ENCODE assay signal across 14 cellular contexts in genomic region chr2:55888941-55889340, GRCh38. TPM values are rescaled to one million over a fixed set of nuclear protein-coding genes. Genes with fewer than 3 reads are reported as not detected.
A peak's percentile ranks its signal among the peaks of the same experiment; 100 is the strongest.
DNase-seq lines count a peak whose midpoint lies in the region; TF ChIP-seq lines count a peak whose summit lies in the region.
"Had no signal": no experiment of that assay in that cellular context is flagged by ENCODE, and none has a peak within 500 bp of the region (broad histone marks: within the 10 kb centered on the region; RNA-seq: fewer than 3 reads in every experiment).

No MANE protein-coding gene starts in this region.

- H3K4me3 Mint-ChIP-seq in activated CD4-positive, alpha-beta memory T cell treated with anti-CD3 and anti-CD28 coated beads for 36 hours = no peak overlapping the region
- H3K4me3 Mint-ChIP-seq: activated naive CD8-positive, alpha-beta T cell treated with anti-CD3 and anti-CD28 coated beads for 36 hours; dendritic cell treated with granulocyte-macrophage colony-stimulating factor and Interleukin-4, amounts not matched to agents 40 ng/mL and 50 ng/mL, for 4 days had no signal

- no peaks in the 10 kb centered on the region for H3K36me3 Mint-ChIP-seq in activated CD4-positive, alpha-beta memory T cell treated with anti-CD3 and anti-CD28 coated beads for 36 hours
- H3K36me3 Mint-ChIP-seq: activated naive CD8-positive, alpha-beta T cell treated with anti-CD3 and anti-CD28 coated beads for 36 hours had no signal

- intact Hi-C loops in activated CD4-positive, alpha-beta memory T cell treated with anti-CD3 and anti-CD28 coated beads for 36 hours (cut with micrococcal nuclease) = no loop called here

- no peaks in the 10 kb centered on the region for H3K9me3 Mint-ChIP-seq in activated CD4-positive, alpha-beta memory T cell treated with anti-CD3 and anti-CD28 coated beads for 36 hours
- H3K9me3 Mint-ChIP-seq: activated naive CD8-positive, alpha-beta T cell treated with anti-CD3 and anti-CD28 coated beads for 36 hours; dendritic cell treated with granulocyte-macrophage colony-stimulating factor and Interleukin-4, amounts not matched to agents 40 ng/mL and 50 ng/mL, for 4 days had no signal

- DNase-seq in EL (peak; percentile 71), SK-MEL-5 (ENCODE audit: low read depth, low spot score) (peak; percentile 30), fibroblast of peridontal ligament (ENCODE audit: extremely low read depth) (peak; percentile 74), retinal pigment epithelial cell (ENCODE audit: low read depth) (peak; percentile 99), inferior parietal cortex (ENCODE audit: extremely low spot score) (no peak)
- no peak for DNase-seq in activated CD8-positive, alpha-beta memory T cell treated with anti-CD3 and anti-CD28 coated beads, Interleukin-2, amount 50 U/mL, for 48 hours
- DNase-seq in activated CD4-positive, CD25-positive, alpha-beta regulatory T cell (lab: John Stamatoyannopoulos, UW) = no peak
- DNase-seq in activated CD4-positive, alpha-beta memory T cell treated with anti-CD3 and anti-CD28 coated beads for 36 hours = no peak
- DNase-seq: activated naive CD8-positive, alpha-beta T cell treated with anti-CD3 and anti-CD28 coated beads for 36 hours; NCI-H774; SIG-M5; stimulated activated CD4-positive, alpha-beta T cell treated with anti-CD3 and anti-CD28 coated beads, Interleukin-2, amount 100 ng/mL, for 48 hours had no signal

- TF ChIP-seq CTCF in retinal pigment epithelial cell (conservative IDR thresholded peaks at IDR 0.05; ENCODE audit: low read depth, low read length) = no peak

- in situ Hi-C loops in SK-MEL-5 (cut with HindIII; ENCODE audit: low pct_unique_long_range_greater_than_20kb, low sequenced_read_pairs) = no loop called here

- CTCF ChIA-PET in activated CD4-positive, alpha-beta memory T cell treated with anti-CD3 and anti-CD28 coated beads for 36 hours (lab: Charles Lee) = no interaction called here

- no peak overlapping the region for H3K4me3 ChIP-seq in retinal pigment epithelial cell (ENCODE audit: low read length)
- H3K4me3 ChIP-seq: psoas muscle had no signal

- no peak overlapping the region for H3K27ac Mint-ChIP-seq in activated CD4-positive, alpha-beta memory T cell treated with anti-CD3 and anti-CD28 coated beads for 36 hours
- H3K27ac Mint-ChIP-seq: activated naive CD8-positive, alpha-beta T cell treated with anti-CD3 and anti-CD28 coated beads for 36 hours; dendritic cell treated with granulocyte-macrophage colony-stimulating factor and Interleukin-4, amounts not matched to agents 40 ng/mL and 50 ng/mL, for 4 days had no signal

- no peaks in the 10 kb centered on the region for H3K4me1 Mint-ChIP-seq in activated CD4-positive, alpha-beta memory T cell treated with anti-CD3 and anti-CD28 coated beads for 36 hours (ENCODE audit: low read depth)
- H3K4me1 Mint-ChIP-seq: activated naive CD8-positive, alpha-beta T cell treated with anti-CD3 and anti-CD28 coated beads for 36 hours had no signal

- no peaks in the 10 kb centered on the region for H3K27me3 Mint-ChIP-seq in activated CD4-positive, alpha-beta memory T cell treated with anti-CD3 and anti-CD28 coated beads for 36 hours

- POLR2A ChIA-PET in activated CD4-positive, alpha-beta memory T cell treated with anti-CD3 and anti-CD28 coated beads for 36 hours (lab: Charles Lee) = no interaction called here

RNA-seq across cellular contexts. Expression of gene EFEMP1, which starts 34.6 kb away (rescaled TPM):
- 0.08 TPM in 1 of 2 replicates, not detected in the other for total RNA-seq in SK-MEL-5 (2014; rRNA removed; shearing (Covaris generic))
- 0.14 and 0.44 TPM in 2 replicates for polyA plus RNA-seq in SK-MEL-5 (2015; cell fraction: cytosol; rRNA removed)
- polyA plus RNA-seq in SK-MEL-5 (2015; cell fraction: nucleus; rRNA removed) = 1.2 TPM in 1 of 2 replicates, not detected in the other
- total RNA-seq in activated CD4-positive, alpha-beta memory T cell treated with anti-CD3 and anti-CD28 coated beads for 36 hours = not detected
- total RNA-seq: activated naive CD8-positive, alpha-beta T cell treated with anti-CD3 and anti-CD28 coated beads for 36 hours had no signal

Comparison
In these comparisons a context has a peak if more than half of its experiments do, and no peak if none do; other contexts are left out.
1. DNase-seq: peak in EL (single experiment), SK-MEL-5 (single experiment), fibroblast of peridontal ligament (single experiment) and retinal pigment epithelial cell (single experiment); none in activated CD8-positive, alpha-beta memory T cell treated with anti-CD3 and anti-CD28 coated beads, Interleukin-2, amount 50 U/mL, for 48 hours (single experiment), activated CD4-positive, CD25-positive, alpha-beta regulatory T cell (0 of 4), inferior parietal cortex (single experiment) and activated CD4-positive, alpha-beta memory T cell treated with anti-CD3 and anti-CD28 coated beads for 36 hours (single experiment).